Comparison of ENCODE assay signal across 2 cellular contexts in the genomic region with DNA sequence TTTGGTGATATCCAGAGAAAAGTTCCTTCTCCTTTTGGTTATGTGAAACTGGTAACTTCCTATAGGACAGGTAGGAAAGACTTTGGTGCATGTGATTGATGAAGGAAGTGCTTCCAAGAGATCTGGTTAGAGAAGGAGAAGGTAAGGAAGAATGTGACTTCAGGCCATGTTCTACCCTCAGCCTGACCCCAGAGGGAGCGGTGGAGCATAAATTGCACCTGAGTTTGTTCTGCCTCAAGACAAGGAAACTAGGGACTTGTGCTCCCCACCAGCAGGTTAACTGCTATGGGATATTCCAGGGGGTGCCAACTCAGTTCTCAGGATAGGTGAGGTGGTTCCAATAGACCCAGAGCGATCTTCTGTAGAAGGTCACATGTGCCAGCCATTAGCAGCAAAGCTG.
TF ChIP-seq lines count a peak whose summit lies in the region.

No MANE protein-coding gene starts in this region.

TF ChIP-seq in GM23338, 12 proteins besides CTCF, POLR2A, EP300 and RAD21 (continued from another document):
- TF ChIP-seq, protein P1, sequence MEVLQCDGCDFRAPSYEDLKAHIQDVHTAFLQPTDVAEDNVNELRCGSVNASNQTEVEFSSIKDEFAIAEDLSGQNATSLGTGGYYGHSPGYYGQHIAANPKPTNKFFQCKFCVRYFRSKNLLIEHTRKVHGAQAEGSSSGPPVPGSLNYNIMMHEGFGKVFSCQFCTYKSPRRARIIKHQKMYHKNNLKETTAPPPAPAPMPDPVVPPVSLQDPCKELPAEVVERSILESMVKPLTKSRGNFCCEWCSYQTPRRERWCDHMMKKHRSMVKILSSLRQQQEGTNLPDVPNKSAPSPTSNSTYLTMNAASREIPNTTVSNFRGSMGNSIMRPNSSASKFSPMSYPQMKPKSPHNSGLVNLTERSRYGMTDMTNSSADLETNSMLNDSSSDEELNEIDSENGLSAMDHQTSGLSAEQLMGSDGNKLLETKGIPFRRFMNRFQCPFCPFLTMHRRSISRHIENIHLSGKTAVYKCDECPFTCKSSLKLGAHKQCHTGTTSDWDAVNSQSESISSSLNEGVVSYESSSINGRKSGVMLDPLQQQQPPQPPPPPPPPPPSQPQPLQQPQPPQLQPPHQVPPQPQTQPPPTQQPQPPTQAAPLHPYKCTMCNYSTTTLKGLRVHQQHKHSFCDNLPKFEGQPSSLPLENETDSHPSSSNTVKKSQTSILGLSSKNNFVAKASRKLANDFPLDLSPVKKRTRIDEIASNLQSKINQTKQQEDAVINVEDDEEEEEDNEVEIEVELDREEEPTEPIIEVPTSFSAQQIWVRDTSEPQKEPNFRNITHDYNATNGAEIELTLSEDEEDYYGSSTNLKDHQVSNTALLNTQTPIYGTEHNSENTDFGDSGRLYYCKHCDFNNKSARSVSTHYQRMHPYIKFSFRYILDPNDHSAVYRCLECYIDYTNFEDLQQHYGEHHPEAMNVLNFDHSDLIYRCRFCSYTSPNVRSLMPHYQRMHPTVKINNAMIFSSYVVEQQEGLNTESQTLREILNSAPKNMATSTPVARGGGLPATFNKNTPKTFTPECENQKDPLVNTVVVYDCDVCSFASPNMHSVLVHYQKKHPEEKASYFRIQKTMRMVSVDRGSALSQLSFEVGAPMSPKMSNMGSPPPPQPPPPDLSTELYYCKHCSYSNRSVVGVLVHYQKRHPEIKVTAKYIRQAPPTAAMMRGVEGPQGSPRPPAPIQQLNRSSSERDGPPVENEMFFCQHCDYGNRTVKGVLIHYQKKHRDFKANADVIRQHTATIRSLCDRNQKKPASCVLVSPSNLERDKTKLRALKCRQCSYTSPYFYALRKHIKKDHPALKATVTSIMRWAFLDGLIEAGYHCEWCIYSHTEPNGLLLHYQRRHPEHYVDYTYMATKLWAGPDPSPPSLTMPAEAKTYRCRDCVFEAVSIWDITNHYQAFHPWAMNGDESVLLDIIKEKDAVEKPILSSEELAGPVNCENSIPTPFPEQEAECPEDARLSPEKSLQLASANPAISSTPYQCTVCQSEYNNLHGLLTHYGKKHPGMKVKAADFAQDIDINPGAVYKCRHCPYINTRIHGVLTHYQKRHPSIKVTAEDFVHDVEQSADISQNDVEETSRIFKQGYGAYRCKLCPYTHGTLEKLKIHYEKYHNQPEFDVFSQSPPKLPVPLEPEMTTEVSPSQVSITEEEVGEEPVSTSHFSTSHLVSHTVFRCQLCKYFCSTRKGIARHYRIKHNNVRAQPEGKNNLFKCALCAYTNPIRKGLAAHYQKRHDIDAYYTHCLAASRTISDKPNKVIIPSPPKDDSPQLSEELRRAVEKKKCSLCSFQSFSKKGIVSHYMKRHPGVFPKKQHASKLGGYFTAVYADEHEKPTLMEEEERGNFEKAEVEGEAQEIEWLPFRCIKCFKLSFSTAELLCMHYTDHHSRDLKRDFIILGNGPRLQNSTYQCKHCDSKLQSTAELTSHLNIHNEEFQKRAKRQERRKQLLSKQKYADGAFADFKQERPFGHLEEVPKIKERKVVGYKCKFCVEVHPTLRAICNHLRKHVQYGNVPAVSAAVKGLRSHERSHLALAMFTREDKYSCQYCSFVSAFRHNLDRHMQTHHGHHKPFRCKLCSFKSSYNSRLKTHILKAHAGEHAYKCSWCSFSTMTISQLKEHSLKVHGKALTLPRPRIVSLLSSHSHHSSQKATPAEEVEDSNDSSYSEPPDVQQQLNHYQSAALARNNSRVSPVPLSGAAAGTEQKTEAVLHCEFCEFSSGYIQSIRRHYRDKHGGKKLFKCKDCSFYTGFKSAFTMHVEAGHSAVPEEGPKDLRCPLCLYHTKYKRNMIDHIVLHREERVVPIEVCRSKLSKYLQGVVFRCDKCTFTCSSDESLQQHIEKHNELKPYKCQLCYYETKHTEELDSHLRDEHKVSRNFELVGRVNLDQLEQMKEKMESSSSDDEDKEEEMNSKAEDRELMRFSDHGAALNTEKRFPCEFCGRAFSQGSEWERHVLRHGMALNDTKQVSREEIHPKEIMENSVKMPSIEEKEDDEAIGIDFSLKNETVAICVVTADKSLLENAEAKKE (CRISPR knock-in tag; IDR thresholded peaks at IDR 0.05), result no peak
- TF ChIP-seq EZH2phosphoT487 (IDR thresholded peaks at IDR 0.05; ENCODE audit: unreplicated experiment), result no peak
- TF ChIP-seq JUNB (IDR thresholded peaks at IDR 0.05; ENCODE audit: unreplicated experiment), result no peak
- no peak for TF ChIP-seq CREB1 (CRISPR knock-in tag; IDR thresholded peaks at IDR 0.05; ENCODE audit: low read depth)
- TF ChIP-seq, protein P2, sequence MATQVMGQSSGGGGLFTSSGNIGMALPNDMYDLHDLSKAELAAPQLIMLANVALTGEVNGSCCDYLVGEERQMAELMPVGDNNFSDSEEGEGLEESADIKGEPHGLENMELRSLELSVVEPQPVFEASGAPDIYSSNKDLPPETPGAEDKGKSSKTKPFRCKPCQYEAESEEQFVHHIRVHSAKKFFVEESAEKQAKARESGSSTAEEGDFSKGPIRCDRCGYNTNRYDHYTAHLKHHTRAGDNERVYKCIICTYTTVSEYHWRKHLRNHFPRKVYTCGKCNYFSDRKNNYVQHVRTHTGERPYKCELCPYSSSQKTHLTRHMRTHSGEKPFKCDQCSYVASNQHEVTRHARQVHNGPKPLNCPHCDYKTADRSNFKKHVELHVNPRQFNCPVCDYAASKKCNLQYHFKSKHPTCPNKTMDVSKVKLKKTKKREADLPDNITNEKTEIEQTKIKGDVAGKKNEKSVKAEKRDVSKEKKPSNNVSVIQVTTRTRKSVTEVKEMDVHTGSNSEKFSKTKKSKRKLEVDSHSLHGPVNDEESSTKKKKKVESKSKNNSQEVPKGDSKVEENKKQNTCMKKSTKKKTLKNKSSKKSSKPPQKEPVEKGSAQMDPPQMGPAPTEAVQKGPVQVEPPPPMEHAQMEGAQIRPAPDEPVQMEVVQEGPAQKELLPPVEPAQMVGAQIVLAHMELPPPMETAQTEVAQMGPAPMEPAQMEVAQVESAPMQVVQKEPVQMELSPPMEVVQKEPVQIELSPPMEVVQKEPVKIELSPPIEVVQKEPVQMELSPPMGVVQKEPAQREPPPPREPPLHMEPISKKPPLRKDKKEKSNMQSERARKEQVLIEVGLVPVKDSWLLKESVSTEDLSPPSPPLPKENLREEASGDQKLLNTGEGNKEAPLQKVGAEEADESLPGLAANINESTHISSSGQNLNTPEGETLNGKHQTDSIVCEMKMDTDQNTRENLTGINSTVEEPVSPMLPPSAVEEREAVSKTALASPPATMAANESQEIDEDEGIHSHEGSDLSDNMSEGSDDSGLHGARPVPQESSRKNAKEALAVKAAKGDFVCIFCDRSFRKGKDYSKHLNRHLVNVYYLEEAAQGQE (IDR thresholded peaks at IDR 0.05; ENCODE audit: unreplicated experiment), result no peak
- no peak for TF ChIP-seq STAT1 (IDR thresholded peaks at IDR 0.05; ENCODE audit: unreplicated experiment)
TF ChIP-seq in GM23338: peak in this region for 0.

TF ChIP-seq in WTC11, 78 proteins besides CTCF, POLR2A, EP300 and RAD21 (continued from another document):
- TF ChIP-seq, protein P3, sequence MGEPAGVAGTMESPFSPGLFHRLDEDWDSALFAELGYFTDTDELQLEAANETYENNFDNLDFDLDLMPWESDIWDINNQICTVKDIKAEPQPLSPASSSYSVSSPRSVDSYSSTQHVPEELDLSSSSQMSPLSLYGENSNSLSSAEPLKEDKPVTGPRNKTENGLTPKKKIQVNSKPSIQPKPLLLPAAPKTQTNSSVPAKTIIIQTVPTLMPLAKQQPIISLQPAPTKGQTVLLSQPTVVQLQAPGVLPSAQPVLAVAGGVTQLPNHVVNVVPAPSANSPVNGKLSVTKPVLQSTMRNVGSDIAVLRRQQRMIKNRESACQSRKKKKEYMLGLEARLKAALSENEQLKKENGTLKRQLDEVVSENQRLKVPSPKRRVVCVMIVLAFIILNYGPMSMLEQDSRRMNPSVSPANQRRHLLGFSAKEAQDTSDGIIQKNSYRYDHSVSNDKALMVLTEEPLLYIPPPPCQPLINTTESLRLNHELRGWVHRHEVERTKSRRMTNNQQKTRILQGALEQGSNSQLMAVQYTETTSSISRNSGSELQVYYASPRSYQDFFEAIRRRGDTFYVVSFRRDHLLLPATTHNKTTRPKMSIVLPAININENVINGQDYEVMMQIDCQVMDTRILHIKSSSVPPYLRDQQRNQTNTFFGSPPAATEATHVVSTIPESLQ (CRISPR knock-in tag; IDR thresholded peaks at IDR 0.05), result no peak
- TF ChIP-seq ZNF121 (CRISPR knock-in tag; IDR thresholded peaks at IDR 0.05), result no peak
- TF ChIP-seq, protein P4, sequence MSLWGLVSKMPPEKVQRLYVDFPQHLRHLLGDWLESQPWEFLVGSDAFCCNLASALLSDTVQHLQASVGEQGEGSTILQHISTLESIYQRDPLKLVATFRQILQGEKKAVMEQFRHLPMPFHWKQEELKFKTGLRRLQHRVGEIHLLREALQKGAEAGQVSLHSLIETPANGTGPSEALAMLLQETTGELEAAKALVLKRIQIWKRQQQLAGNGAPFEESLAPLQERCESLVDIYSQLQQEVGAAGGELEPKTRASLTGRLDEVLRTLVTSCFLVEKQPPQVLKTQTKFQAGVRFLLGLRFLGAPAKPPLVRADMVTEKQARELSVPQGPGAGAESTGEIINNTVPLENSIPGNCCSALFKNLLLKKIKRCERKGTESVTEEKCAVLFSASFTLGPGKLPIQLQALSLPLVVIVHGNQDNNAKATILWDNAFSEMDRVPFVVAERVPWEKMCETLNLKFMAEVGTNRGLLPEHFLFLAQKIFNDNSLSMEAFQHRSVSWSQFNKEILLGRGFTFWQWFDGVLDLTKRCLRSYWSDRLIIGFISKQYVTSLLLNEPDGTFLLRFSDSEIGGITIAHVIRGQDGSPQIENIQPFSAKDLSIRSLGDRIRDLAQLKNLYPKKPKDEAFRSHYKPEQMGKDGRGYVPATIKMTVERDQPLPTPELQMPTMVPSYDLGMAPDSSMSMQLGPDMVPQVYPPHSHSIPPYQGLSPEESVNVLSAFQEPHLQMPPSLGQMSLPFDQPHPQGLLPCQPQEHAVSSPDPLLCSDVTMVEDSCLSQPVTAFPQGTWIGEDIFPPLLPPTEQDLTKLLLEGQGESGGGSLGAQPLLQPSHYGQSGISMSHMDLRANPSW (CRISPR knock-in tag; conservative IDR thresholded peaks at IDR 0.05; ENCODE audit: low read depth), result no peak
- TF ChIP-seq, protein P5, sequence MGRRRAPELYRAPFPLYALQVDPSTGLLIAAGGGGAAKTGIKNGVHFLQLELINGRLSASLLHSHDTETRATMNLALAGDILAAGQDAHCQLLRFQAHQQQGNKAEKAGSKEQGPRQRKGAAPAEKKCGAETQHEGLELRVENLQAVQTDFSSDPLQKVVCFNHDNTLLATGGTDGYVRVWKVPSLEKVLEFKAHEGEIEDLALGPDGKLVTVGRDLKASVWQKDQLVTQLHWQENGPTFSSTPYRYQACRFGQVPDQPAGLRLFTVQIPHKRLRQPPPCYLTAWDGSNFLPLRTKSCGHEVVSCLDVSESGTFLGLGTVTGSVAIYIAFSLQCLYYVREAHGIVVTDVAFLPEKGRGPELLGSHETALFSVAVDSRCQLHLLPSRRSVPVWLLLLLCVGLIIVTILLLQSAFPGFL (CRISPR knock-in tag; IDR thresholded peaks at IDR 0.05; ENCODE audit: borderline replicate concordance), result no peak
- TF ChIP-seq, protein P6, sequence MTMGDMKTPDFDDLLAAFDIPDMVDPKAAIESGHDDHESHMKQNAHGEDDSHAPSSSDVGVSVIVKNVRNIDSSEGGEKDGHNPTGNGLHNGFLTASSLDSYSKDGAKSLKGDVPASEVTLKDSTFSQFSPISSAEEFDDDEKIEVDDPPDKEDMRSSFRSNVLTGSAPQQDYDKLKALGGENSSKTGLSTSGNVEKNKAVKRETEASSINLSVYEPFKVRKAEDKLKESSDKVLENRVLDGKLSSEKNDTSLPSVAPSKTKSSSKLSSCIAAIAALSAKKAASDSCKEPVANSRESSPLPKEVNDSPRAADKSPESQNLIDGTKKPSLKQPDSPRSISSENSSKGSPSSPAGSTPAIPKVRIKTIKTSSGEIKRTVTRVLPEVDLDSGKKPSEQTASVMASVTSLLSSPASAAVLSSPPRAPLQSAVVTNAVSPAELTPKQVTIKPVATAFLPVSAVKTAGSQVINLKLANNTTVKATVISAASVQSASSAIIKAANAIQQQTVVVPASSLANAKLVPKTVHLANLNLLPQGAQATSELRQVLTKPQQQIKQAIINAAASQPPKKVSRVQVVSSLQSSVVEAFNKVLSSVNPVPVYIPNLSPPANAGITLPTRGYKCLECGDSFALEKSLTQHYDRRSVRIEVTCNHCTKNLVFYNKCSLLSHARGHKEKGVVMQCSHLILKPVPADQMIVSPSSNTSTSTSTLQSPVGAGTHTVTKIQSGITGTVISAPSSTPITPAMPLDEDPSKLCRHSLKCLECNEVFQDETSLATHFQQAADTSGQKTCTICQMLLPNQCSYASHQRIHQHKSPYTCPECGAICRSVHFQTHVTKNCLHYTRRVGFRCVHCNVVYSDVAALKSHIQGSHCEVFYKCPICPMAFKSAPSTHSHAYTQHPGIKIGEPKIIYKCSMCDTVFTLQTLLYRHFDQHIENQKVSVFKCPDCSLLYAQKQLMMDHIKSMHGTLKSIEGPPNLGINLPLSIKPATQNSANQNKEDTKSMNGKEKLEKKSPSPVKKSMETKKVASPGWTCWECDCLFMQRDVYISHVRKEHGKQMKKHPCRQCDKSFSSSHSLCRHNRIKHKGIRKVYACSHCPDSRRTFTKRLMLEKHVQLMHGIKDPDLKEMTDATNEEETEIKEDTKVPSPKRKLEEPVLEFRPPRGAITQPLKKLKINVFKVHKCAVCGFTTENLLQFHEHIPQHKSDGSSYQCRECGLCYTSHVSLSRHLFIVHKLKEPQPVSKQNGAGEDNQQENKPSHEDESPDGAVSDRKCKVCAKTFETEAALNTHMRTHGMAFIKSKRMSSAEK (CRISPR knock-in tag; IDR thresholded peaks at IDR 0.05; ENCODE audit: borderline replicate concordance), result no peak
- TF ChIP-seq NR2C2 (CRISPR knock-in tag; IDR thresholded peaks at IDR 0.05), result no peak
- TF ChIP-seq ZNF263 (CRISPR knock-in tag; IDR thresholded peaks at IDR 0.05; ENCODE audit: low read depth), result no peak
- TF ChIP-seq, protein P7, sequence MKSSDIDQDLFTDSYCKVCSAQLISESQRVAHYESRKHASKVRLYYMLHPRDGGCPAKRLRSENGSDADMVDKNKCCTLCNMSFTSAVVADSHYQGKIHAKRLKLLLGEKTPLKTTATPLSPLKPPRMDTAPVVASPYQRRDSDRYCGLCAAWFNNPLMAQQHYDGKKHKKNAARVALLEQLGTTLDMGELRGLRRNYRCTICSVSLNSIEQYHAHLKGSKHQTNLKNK (CRISPR knock-in tag; IDR thresholded peaks at IDR 0.05), result no peak
- no peak for TF ChIP-seq NR1H2 (CRISPR knock-in tag; IDR thresholded peaks at IDR 0.05)
- no peak for TF ChIP-seq CREB1 (CRISPR knock-in tag; IDR thresholded peaks at IDR 0.05)
